ENCODE assay signal across 12 cellular contexts in the genomic region with DNA sequence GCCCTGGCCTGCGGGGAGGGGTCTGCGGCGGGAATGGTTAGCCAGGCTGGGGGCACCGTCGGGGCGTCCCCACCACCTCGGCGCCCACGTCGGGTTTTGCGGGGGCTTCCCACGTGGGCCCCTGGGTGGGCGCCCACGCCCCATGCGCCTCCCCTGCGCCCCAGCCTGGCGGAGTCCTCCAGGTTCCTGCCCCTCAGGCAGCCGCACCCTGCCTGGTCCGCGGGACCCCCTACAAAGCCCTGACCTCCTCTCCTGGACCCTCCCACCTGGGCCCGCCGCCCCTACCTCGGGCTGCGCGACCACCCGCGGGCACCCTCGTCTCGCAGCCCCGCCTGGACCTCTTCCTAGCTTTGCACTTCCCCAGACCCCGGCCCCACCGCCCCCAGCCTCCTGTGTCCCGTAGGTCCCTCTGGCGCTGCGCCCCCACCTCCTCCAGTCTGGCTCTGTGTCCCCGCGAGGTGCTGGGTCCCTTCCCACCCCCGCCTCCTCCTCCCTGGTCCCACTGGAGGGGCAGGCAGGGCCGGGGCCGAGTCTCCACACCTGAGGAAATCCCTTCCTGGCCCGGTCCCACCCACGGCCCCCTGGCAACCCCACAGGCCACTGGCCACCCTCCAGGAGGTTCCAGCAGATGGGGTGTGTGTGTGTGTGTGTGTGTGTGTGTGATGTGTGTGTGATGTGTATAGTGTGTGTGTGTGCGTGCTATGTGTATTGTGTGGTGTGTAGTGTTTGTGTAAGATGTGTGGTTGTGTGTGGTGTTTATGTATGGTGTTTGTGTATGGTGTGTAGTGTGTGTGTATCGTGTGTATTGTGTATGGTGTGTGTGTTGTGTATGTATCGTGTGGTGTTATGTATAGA. TPM values are rescaled to one million over a fixed set of nuclear protein-coding genes. Genes with fewer than 3 reads are reported as not detected.
DNase-seq lines count a peak whose midpoint lies in the region; ATAC-seq, FAIRE-seq and TF ChIP-seq lines count a peak whose summit lies in the region.
"Had no signal": no experiment of that assay in that cellular context is flagged by ENCODE, and none has a peak within 500 bp of the region (broad histone marks: within the 10 kb centered on the region; RNA-seq: fewer than 3 reads in every experiment).

No MANE protein-coding gene starts in this region.

- BruUV-seq in HCT116 (replicated peaks; lab: Mats Ljungman, UMichigan), result no TSS peak

- H2AFZ ChIP-seq in HCT116 (ENCODE audit: low read depth, low read length, poor library complexity, severe bottlenecking), result no peak overlapping the region

- peaks cover 3% of the 10 kb centered on the region for H3K9me3 Mint-ChIP-seq in activated T-cell treated with anti-CD3 and anti-CD28 coated beads, Interleukin-2, amount 50 U/mL, for 4 hours

- peak overlapping the region; percentile 95 for H3K4me2 ChIP-seq in HCT116 (ENCODE audit: low read length)

- peak overlapping the region; percentile 85 for H3K9ac ChIP-seq in HCT116 (ENCODE audit: low read length)
- no peak overlapping the region for H3K9ac ChIP-seq in kidney (ENCODE audit: low read length in 2 of 2)

- no peak for FAIRE-seq in kidney (lab: Jason Lieb, UNC)
- FAIRE-seq: bronchial epithelial cell had no signal

- H3K36me3 Mint-ChIP-seq in activated T-cell treated with anti-CD3 and anti-CD28 coated beads, Interleukin-2, amount 50 U/mL, for 4 hours (ENCODE audit: insufficient read depth), result peaks cover 5% of the 10 kb centered on the region

- RAD21 ChIA-PET in HCT116 (lab: Charles Lee; ENCODE audit: low non-redundant PET in 1 of 2, low total read pairs in 2 of 2, uncharacterized antibody in 2 of 2, unreplicated experiment in 2 of 2), result no interaction called here

- no peak for ATAC-seq in HCT116
- ATAC-seq in activated T-cell treated with anti-CD3 and anti-CD28 coated beads, Interleukin-2, amount 50 U/mL, for 4 hours, result no peak

- DNase-seq in HCT116 (ENCODE audit: low read depth, low spot score) (no peak), kidney (peak; percentile 82), stomach (peak; percentile 42), GM20000 (ENCODE audit: low spot score) (no peak), midbrain (lab: John Stamatoyannopoulos, UW) (no peak), dedifferentiated amniotic fluid mesenchymal stem cell (ENCODE audit: extremely low spot score) (no peak)
- DNase-seq in activated T-cell treated with anti-CD3 and anti-CD28 coated beads, Interleukin-2, amount 50 U/mL, for 4 hours, result peak; percentile 31
- DNase-seq: NCI-H446, retina had no signal

- no peaks in the 10 kb centered on the region for H3K27me3 ChIP-seq in HCT116 (ENCODE audit: insufficient read depth, low read length)
- H3K27me3 ChIP-seq in stomach, result peaks cover 0 to 11% (median 0%) of the 10 kb centered on the region in 3 donors

- no peaks in the 10 kb centered on the region for H3K9me2 ChIP-seq in HCT116 (ENCODE audit: insufficient read depth)

- no peaks in the 10 kb centered on the region for H4K20me1 ChIP-seq in HCT116 (ENCODE audit: insufficient read depth)

- H3K27me3 Mint-ChIP-seq in activated T-cell treated with anti-CD3 and anti-CD28 coated beads, Interleukin-2, amount 50 U/mL, for 4 hours (ENCODE audit: low read depth), result no peaks in the 10 kb centered on the region

- H3K27ac ChIP-seq in HCT116 (ENCODE audit: low read depth, low read length), result peak overlapping the region; percentile 100
- H3K27ac ChIP-seq in kidney (ENCODE audit: low read depth in 2 of 2, low read length in 2 of 2), result no peak overlapping the region
- peak overlapping the region; percentile 90 to 98 (median 97) for H3K27ac ChIP-seq in stomach

- no peak overlapping the region for H3K4me3 Mint-ChIP-seq in activated T-cell treated with anti-CD3 and anti-CD28 coated beads, Interleukin-2, amount 50 U/mL, for 4 hours

- TF ChIP-seq CTCF in HCT116 (IDR thresholded peaks at IDR 0.05 in 2 of 3, conservative IDR thresholded peaks at IDR 0.05 in 1 of 3; ENCODE audit: borderline replicate concordance in 1 of 3, insufficient read depth in 1 of 3, low read depth in 2 of 3, low read length in 2 of 3) (no peak), kidney (IDR thresholded peaks at IDR 0.05; ENCODE audit: borderline replicate concordance, extremely low read depth, insufficient read depth) (no peak), stomach (IDR thresholded peaks at IDR 0.05) (no peak), GM20000 (IDR thresholded peaks at IDR 0.05; ENCODE audit: extremely low read depth, missing control alignments) (no peak)

- TF ChIP-seq POLR2A in HCT116 (IDR thresholded peaks at IDR 0.05; ENCODE audit: borderline replicate concordance, extremely low read depth, insufficient read depth, insufficient read length) (no peak), stomach (IDR thresholded peaks at IDR 0.05) (no peak)

- H3K4me1 ChIP-seq in HCT116 (ENCODE audit: control insufficient read depth in 1 of 2, insufficient read depth in 2 of 2, low read length in 2 of 2) (peaks cover 38 to 72% of the 10 kb centered on the region in 2 experiments), kidney (ENCODE audit: control insufficient read depth in 1 of 2, insufficient read depth in 1 of 2, low read depth in 1 of 2, low read length in 2 of 2) (peaks cover 25 to 38% of the 10 kb centered on the region in 2 donors), stomach (peaks cover 38 to 63% (median 51%) of the 10 kb centered on the region in 4 donors)

- CTCF ChIA-PET in HCT116 (lab: Charles Lee), result interaction anchor here (1.3 kb wide), 1 partner anchor 41 kb away, joined by 5 read pairs; no protein-coding TSS in a partner anchor

- H3K36me3 ChIP-seq in HCT116 (ENCODE audit: control insufficient read depth in 1 of 2, insufficient read depth in 2 of 2, low read length in 2 of 2) (no peaks in the 10 kb centered on the region), kidney (ENCODE audit: control insufficient read depth in 1 of 2, insufficient read depth in 2 of 2, low read length in 2 of 2) (no peaks in the 10 kb centered on the region), stomach (no peaks in the 10 kb centered on the region)

- peaks cover 38% of the 10 kb centered on the region for H3K4me1 Mint-ChIP-seq in activated T-cell treated with anti-CD3 and anti-CD28 coated beads, Interleukin-2, amount 50 U/mL, for 4 hours (ENCODE audit: low read depth)

- POLR2A ChIA-PET in HCT116 (lab: Charles Lee), result interaction anchor here (1.7 kb wide), 1 partner anchor 10 kb away, joined by 11 read pairs; no protein-coding TSS in a partner anchor

- intact Hi-C loops in HCT116 (cut with micrococcal nuclease), result no loop called here
- intact Hi-C loops in kidney (cut with DNase I), result no loop called here
- intact Hi-C loops in stomach (cut with DNase I; ENCODE audit: low total_unique reads), result no loop called here

- H3K4me3 ChIP-seq in HCT116 (replicated peaks in 1 of 2; ENCODE audit: low read depth in 1 of 2, low read length in 2 of 2), result peak overlapping the region; percentile 61 to 67
- H3K4me3 ChIP-seq in kidney (ENCODE audit: low read length in 2 of 2), result peak overlapping the region; percentile 10 to 46
- peak overlapping the region; percentile 44 to 54 (median 48) for H3K4me3 ChIP-seq in stomach

- no peak for TF ChIP-seq RAD21 in HCT116 (IDR thresholded peaks at IDR 0.05; ENCODE audit: low read depth)

- WGBS in stomach, 5 donors, result 45 to 62% (median 56%) methylated on average over 31 to 45 of the region's 45 CpGs

- no peak for TF ChIP-seq EP300 in stomach (IDR thresholded peaks at IDR 0.05)

- no peaks in the 10 kb centered on the region for H3K79me2 ChIP-seq in HCT116 (ENCODE audit: insufficient read depth, low read length)

- H3K9me3 ChIP-seq in HCT116 (ENCODE audit: control insufficient read depth in 1 of 2, insufficient read depth in 1 of 2, low read depth in 1 of 2, low read length in 2 of 2) (no peaks in the 10 kb centered on the region), kidney (ENCODE audit: control insufficient read depth in 1 of 2, low read length in 2 of 2) (no peaks in the 10 kb centered on the region), stomach (no peaks in the 10 kb centered on the region)

TF ChIP-seq in HCT116, 20 proteins besides CTCF, POLR2A, EP300 and RAD21 (continues in another document):
- TF ChIP-seq ELF1 (IDR thresholded peaks at IDR 0.05; ENCODE audit: borderline replicate concordance, low read depth), result no peak

RNA-seq across cellular contexts. Expression of a gene that starts 11.8 kb away (rescaled TPM):
- total RNA-seq in HCT116 (2021; ENCODE audit: unreplicated experiment), result 116 TPM
- 84.5 and 97.2 TPM in 2 replicates for polyA plus RNA-seq in HCT116 (2012)
- total RNA-seq in activated T-cell treated with anti-CD3 and anti-CD28 coated beads, Interleukin-2, amount 50 U/mL, for 4 hours, result 100 to 1,000 TPM; 426 to 498 (median 461) TPM
- total RNA-seq in kidney, result 107 TPM
- polyA plus RNA-seq in kidney (ENCODE audit: insufficient read depth, low read depth, low replicate concordance), result 96.5 TPM
- total RNA-seq in stomach, result 100 to 1,000 TPM in 3 of 5 donors, 10 to 100 TPM in 2; 51.9 to 802 (median 298) TPM
- polyA plus RNA-seq in stomach, result 10 to 100 TPM; 75.6 to 87.6 (median 81.6) TPM

RNA-seq across cellular contexts. Expression of a gene that starts 40.2 kb away (rescaled TPM):
- total RNA-seq in HCT116 (2021; ENCODE audit: unreplicated experiment) (not detected), kidney (0.16 TPM), stomach (1 to 10 TPM in 1 of 5 donors, under 1 TPM in 2, not detected in 2; 0.87 to 1.2 (median 0.92) TPM)
- polyA plus RNA-seq in HCT116 (2012), result not detected in 2 replicates
- under 1 TPM; 0.08 to 0.24 (median 0.13) TPM for total RNA-seq in activated T-cell treated with anti-CD3 and anti-CD28 coated beads, Interleukin-2, amount 50 U/mL, for 4 hours
- polyA plus RNA-seq in kidney (ENCODE audit: insufficient read depth, low read depth, low replicate concordance) (not detected), stomach (under 1 TPM in 1 of 3 donors, not detected in 2; 0.03 TPM)
- total RNA-seq: bronchial epithelial cell; HT1080; T-helper 2 cell treated with Interferon-gamma antibody and Interleukin-4, amounts not matched to agents 100 ng/mL and 5 ng/mL, for 36 hours had no signal

RNA-seq across cellular contexts. Expression of a gene that starts 54.0 kb away (rescaled TPM):
- total RNA-seq in HCT116 (2021; ENCODE audit: unreplicated experiment) (45.8 TPM), kidney (54.0 TPM), stomach (10 to 100 TPM; 35.4 to 83.0 (median 81.1) TPM)
- 39.6 and 41.0 TPM in 2 replicates for polyA plus RNA-seq in HCT116 (2012)
- total RNA-seq in activated T-cell treated with anti-CD3 and anti-CD28 coated beads, Interleukin-2, amount 50 U/mL, for 4 hours, result 10 to 100 TPM; 62.8 to 71.2 (median 64.2) TPM
- polyA plus RNA-seq in kidney (ENCODE audit: insufficient read depth, low read depth, low replicate concordance) (37.3 TPM), stomach (10 to 100 TPM; 19.4 to 30.4 (median 29.0) TPM)

RNA-seq across cellular contexts. Expression of a gene that starts 54.2 kb away (rescaled TPM):
- 16.6 TPM for total RNA-seq in HCT116 (2021; ENCODE audit: unreplicated experiment)
- 13.0 and 13.7 TPM in 2 replicates for polyA plus RNA-seq in HCT116 (2012)
- total RNA-seq in activated T-cell treated with anti-CD3 and anti-CD28 coated beads, Interleukin-2, amount 50 U/mL, for 4 hours, result 10 to 100 TPM; 13.5 to 18.6 (median 14.6) TPM
- total RNA-seq in kidney, result 28.4 TPM
- 27.2 TPM for polyA plus RNA-seq in kidney (ENCODE audit: insufficient read depth, low read depth, low replicate concordance)
- total RNA-seq in stomach, result 10 to 100 TPM in 2 of 5 donors, 1 to 10 TPM in 3; 2.3 to 30.7 (median 9.4) TPM
- 1 to 10 TPM; 3.8 to 9.2 (median 8.8) TPM for polyA plus RNA-seq in stomach

Comparison
In these comparisons a context has a peak if more than half of its experiments do, and no peak if none do; other contexts are left out.
1. DNase-seq: peak in activated T-cell treated with anti-CD3 and anti-CD28 coated beads, Interleukin-2, amount 50 U/mL, for 4 hours (single experiment), kidney (single experiment) and stomach (single experiment); none in HCT116 (single experiment), GM20000 (single experiment), midbrain (single experiment) and dedifferentiated amniotic fluid mesenchymal stem cell (single experiment).
2. H3K27ac ChIP-seq: peak in HCT116 (single experiment) and stomach (5 of 5); none in kidney (0 of 2).
3. Peak in every context shown above with its lines, with median percentiles within 50 percentile points of each other: H3K4me3 ChIP-seq.